In genomic region chr14:63652406-63652805, GRCh38 we compare ENCODE assay signal across 1 cellular context.
TF ChIP-seq lines count a peak whose summit lies in the region.

No MANE protein-coding gene starts in this region.

TF ChIP-seq in HCT116, 20 proteins besides CTCF, POLR2A, EP300 and RAD21 (continued from another document):
- TF ChIP-seq CEBPB (IDR thresholded peaks at IDR 0.05; ENCODE audit: low read depth) (no peak), EZH2phosphoT487 (IDR thresholded peaks at IDR 0.05; ENCODE audit: borderline replicate concordance) (no peak), ZFX (IDR thresholded peaks at IDR 0.05) (no peak), SP1 (IDR thresholded peaks at IDR 0.05; ENCODE audit: low read depth) (no peak), JUND (IDR thresholded peaks at IDR 0.05) (no peak), POLR2AphosphoS5 (IDR thresholded peaks at IDR 0.05; ENCODE audit: low read depth, low read length) (no peak), SIN3A (IDR thresholded peaks at IDR 0.05; ENCODE audit: low read depth) (no peak), CBX3 (IDR thresholded peaks at IDR 0.05; ENCODE audit: low read depth) (no peak), ELF1 (IDR thresholded peaks at IDR 0.05; ENCODE audit: borderline replicate concordance, low read depth) (no peak), ZNF274 (IDR thresholded peaks at IDR 0.05; ENCODE audit: low read depth, low read length) (no peak)
- TF ChIP-seq, protein P1, sequence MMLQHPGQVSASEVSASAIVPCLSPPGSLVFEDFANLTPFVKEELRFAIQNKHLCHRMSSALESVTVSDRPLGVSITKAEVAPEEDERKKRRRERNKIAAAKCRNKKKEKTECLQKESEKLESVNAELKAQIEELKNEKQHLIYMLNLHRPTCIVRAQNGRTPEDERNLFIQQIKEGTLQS (IDR thresholded peaks at IDR 0.05) = no peak
- TF ChIP-seq, protein P2, sequence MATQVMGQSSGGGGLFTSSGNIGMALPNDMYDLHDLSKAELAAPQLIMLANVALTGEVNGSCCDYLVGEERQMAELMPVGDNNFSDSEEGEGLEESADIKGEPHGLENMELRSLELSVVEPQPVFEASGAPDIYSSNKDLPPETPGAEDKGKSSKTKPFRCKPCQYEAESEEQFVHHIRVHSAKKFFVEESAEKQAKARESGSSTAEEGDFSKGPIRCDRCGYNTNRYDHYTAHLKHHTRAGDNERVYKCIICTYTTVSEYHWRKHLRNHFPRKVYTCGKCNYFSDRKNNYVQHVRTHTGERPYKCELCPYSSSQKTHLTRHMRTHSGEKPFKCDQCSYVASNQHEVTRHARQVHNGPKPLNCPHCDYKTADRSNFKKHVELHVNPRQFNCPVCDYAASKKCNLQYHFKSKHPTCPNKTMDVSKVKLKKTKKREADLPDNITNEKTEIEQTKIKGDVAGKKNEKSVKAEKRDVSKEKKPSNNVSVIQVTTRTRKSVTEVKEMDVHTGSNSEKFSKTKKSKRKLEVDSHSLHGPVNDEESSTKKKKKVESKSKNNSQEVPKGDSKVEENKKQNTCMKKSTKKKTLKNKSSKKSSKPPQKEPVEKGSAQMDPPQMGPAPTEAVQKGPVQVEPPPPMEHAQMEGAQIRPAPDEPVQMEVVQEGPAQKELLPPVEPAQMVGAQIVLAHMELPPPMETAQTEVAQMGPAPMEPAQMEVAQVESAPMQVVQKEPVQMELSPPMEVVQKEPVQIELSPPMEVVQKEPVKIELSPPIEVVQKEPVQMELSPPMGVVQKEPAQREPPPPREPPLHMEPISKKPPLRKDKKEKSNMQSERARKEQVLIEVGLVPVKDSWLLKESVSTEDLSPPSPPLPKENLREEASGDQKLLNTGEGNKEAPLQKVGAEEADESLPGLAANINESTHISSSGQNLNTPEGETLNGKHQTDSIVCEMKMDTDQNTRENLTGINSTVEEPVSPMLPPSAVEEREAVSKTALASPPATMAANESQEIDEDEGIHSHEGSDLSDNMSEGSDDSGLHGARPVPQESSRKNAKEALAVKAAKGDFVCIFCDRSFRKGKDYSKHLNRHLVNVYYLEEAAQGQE (IDR thresholded peaks at IDR 0.05; ENCODE audit: low read depth) = no peak
TF ChIP-seq in HCT116: peak in this region for 0.
